8 cellular contexts compared by ENCODE assay signal in genomic region chr18:63162271-63163014, GRCh38.
DNase-seq lines count a peak whose midpoint lies in the region; ATAC-seq and TF ChIP-seq lines count a peak whose summit lies in the region.

No MANE protein-coding gene starts in this region.

- peak overlapping the region; percentile 98 to 100 for H3K27ac Mint-ChIP-seq in activated naive CD4-positive, alpha-beta T cell treated with anti-CD3 and anti-CD28 coated beads, Interleukin-2, amount 50 U/mL, for 72 hours
- H3K27ac Mint-ChIP-seq in naive thymus-derived CD8-positive, alpha-beta T cell: peak overlapping the region; percentile 95 to 100 (median 98)
- no peak overlapping the region for H3K27ac Mint-ChIP-seq in progenitor cell of endocrine pancreas

- no peaks in the 10 kb centered on the region for H3K27me3 Mint-ChIP-seq in naive thymus-derived CD8-positive, alpha-beta T cell
- peaks cover 8% of the 10 kb centered on the region for H3K27me3 Mint-ChIP-seq in progenitor cell of endocrine pancreas

- POLR2A ChIA-PET in naive thymus-derived CD8-positive, alpha-beta T cell (lab: Charles Lee): interaction anchor here (0.5 to 3.5 kb wide), 14 partner anchors 11 to 158 kb away, joined by 3 to 23 read pairs (median 4); partner anchors contain the start of gene BCL2

- TF ChIP-seq CTCF in AG09309 (IDR thresholded peaks at IDR 0.05; ENCODE audit: control insufficient read depth, insufficient read depth, low read depth, low read length, missing control alignments) (no peak), progenitor cell of endocrine pancreas (IDR thresholded peaks at IDR 0.05; ENCODE audit: unreplicated experiment) (no peak)

- DNase-seq in AG09309 (ENCODE audit: low read depth) (peak; percentile 7), progenitor cell of endocrine pancreas (ENCODE audit: low spot score, unreplicated experiment) (no peak), NCI-H187 treated with DMSO at 0.1 percent for 48 hours (lab: John Stamatoyannopoulos, UW) (no peak), NCI-H2081 (lab: John Stamatoyannopoulos, UW) (no peak)
- no peak for DNase-seq in activated naive CD4-positive, alpha-beta T cell treated with anti-CD3 and anti-CD28 coated beads, Interleukin-2, amount 50 U/mL, for 72 hours (ENCODE audit: low spot score in 2 of 2)
- no peak for DNase-seq in naive thymus-derived CD8-positive, alpha-beta T cell

- H3K36me3 Mint-ChIP-seq in activated naive CD4-positive, alpha-beta T cell treated with anti-CD3 and anti-CD28 coated beads, Interleukin-2, amount 50 U/mL, for 72 hours: peaks cover 22% of the 10 kb centered on the region in 2 donors
- peaks cover 0 to 8% (median 4%) of the 10 kb centered on the region in 3 donors for H3K36me3 Mint-ChIP-seq in naive thymus-derived CD8-positive, alpha-beta T cell
- peaks cover 1% of the 10 kb centered on the region for H3K36me3 Mint-ChIP-seq in progenitor cell of endocrine pancreas (ENCODE audit: insufficient read depth)

- H3K4me3 Mint-ChIP-seq in naive thymus-derived CD8-positive, alpha-beta T cell: peak overlapping the region; percentile 64 to 94 (median 84)
- H3K4me3 Mint-ChIP-seq in progenitor cell of endocrine pancreas (ENCODE audit: low read depth): no peak overlapping the region

- ATAC-seq in GM19324 (IDR thresholded peaks at IDR 0.05; ENCODE audit: low FRiP score, unreplicated experiment) (peak; percentile 29), HG03442 (IDR thresholded peaks at IDR 0.05; ENCODE audit: unreplicated experiment) (peak; percentile 22)
- no peak for ATAC-seq in activated naive CD4-positive, alpha-beta T cell treated with anti-CD3 and anti-CD28 coated beads, Interleukin-2, amount 50 U/mL, for 72 hours
- ATAC-seq in naive thymus-derived CD8-positive, alpha-beta T cell: no peak

- peaks cover 0 to 14% of the 10 kb centered on the region in 2 donors for H3K9me3 Mint-ChIP-seq in activated naive CD4-positive, alpha-beta T cell treated with anti-CD3 and anti-CD28 coated beads, Interleukin-2, amount 50 U/mL, for 72 hours
- peaks cover 0 to 4% (median 0%) of the 10 kb centered on the region in 9 donors for H3K9me3 Mint-ChIP-seq in naive thymus-derived CD8-positive, alpha-beta T cell
- H3K9me3 Mint-ChIP-seq in progenitor cell of endocrine pancreas (ENCODE audit: low read depth): no peaks in the 10 kb centered on the region

- H3K4me1 Mint-ChIP-seq in naive thymus-derived CD8-positive, alpha-beta T cell: peaks cover 58 to 96% (median 93%) of the 10 kb centered on the region in 4 donors
- H3K4me1 Mint-ChIP-seq in progenitor cell of endocrine pancreas (ENCODE audit: low read depth): peaks cover 5% of the 10 kb centered on the region

- H3K4me3 ChIP-seq in AG09309 (ENCODE audit: control insufficient read depth, low read depth, low read length): no peak overlapping the region

Comparison
In these comparisons a context has a peak if more than half of its experiments do, and no peak if none do; other contexts are left out.
1. ATAC-seq: peak in GM19324 (single experiment) and HG03442 (single experiment); none in activated naive CD4-positive, alpha-beta T cell treated with anti-CD3 and anti-CD28 coated beads, Interleukin-2, amount 50 U/mL, for 72 hours (0 of 2) and naive thymus-derived CD8-positive, alpha-beta T cell (0 of 2).